Comparison of ENCODE assay signal across 28 cellular contexts in the genomic region with DNA sequence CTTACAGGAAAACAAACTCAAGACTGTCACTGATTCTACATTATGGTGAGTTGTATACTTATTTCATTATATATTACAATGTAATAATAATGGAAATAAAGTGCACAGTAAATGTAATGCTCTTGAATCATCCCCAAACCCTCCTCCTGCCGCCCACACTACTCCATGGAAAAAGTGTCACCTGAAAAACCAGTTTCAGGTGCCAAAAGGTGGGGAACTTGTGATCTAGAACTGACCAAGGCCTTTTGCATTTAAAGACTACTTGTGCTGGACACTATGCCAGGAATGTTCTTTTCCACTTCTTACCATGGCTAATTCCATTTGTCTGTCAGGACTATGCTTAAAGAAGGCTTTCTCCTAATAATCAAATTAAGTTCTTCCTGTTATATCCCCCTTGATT. TPM values are rescaled to one million over a fixed set of nuclear protein-coding genes. Genes with fewer than 3 reads are reported as not detected.
"Had no signal": no experiment of that assay in that cellular context is flagged by ENCODE, and none has a peak within 500 bp of the region (broad histone marks: within the 10 kb centered on the region; RNA-seq: fewer than 3 reads in every experiment).

No MANE protein-coding gene starts in this region.

- FAIRE-seq: colon had no signal

- H3K4me1 Mint-ChIP-seq: activated CD8-positive, alpha-beta memory T cell treated with anti-CD3 and anti-CD28 coated beads, Interleukin-2, amount 10 ng/mL, durations not matched to agents 7 days and 5 days; activated naive CD4-positive, alpha-beta T cell treated with anti-CD3 and anti-CD28 coated beads, Interleukin-2, amount 10 ng/mL, durations not matched to agents 7 days and 5 days; activated naive CD8-positive, alpha-beta T cell treated with anti-CD3 and anti-CD28 coated beads, Interleukin-2, amount 10 ng/mL, durations not matched to agents 7 days and 5 days had no signal

- ATAC-seq: activated CD8-positive, alpha-beta memory T cell treated with anti-CD3 and anti-CD28 coated beads, Interleukin-2, amount 10 ng/mL, durations not matched to agents 7 days and 5 days; activated CD8-positive, alpha-beta T cell treated with anti-CD3 and anti-CD28 coated beads, Interleukin-2, amount 10 ng/mL, durations not matched to agents 7 days and 5 days; activated naive CD4-positive, alpha-beta T cell treated with anti-CD3 and anti-CD28 coated beads, Interleukin-2, amount 50 U/mL, for 72 hours; effector memory CD8-positive, alpha-beta T cell; gastroesophageal sphincter had no signal

- H3K4me3 ChIP-seq: ascending aorta, esophagus muscularis mucosa, gastroesophageal sphincter had no signal

- H3K36me3 Mint-ChIP-seq: activated CD8-positive, alpha-beta memory T cell treated with anti-CD3 and anti-CD28 coated beads, Interleukin-2, amount 10 ng/mL, durations not matched to agents 7 days and 5 days; activated naive CD4-positive, alpha-beta T cell treated with anti-CD3 and anti-CD28 coated beads, Interleukin-2, amount 10 ng/mL, durations not matched to agents 7 days and 5 days; activated naive CD4-positive, alpha-beta T cell treated with anti-CD3 and anti-CD28 coated beads, Interleukin-2, amount 50 U/mL, for 72 hours; activated naive CD8-positive, alpha-beta T cell treated with anti-CD3 and anti-CD28 coated beads, Interleukin-2, amount 10 ng/mL, durations not matched to agents 7 days and 5 days had no signal

- H3K36me3 ChIP-seq: ascending aorta, esophagus muscularis mucosa, gastroesophageal sphincter had no signal

- DNase-seq: activated CD4-positive, alpha-beta T cell treated with anti-CD3 and anti-CD28 coated beads for 48 hours; activated CD4-positive, alpha-beta T cell treated with anti-CD3 and anti-CD28 coated beads, Interleukin-2, amount 50 U/mL, for 1 hour; activated CD4-positive, alpha-beta T cell treated with anti-CD3 and anti-CD28 coated beads, Interleukin-2, amount 50 U/mL, for 48 hours; activated CD8-positive, alpha-beta memory T cell treated with anti-CD3 and anti-CD28 coated beads, Interleukin-2, amount 10 ng/mL, durations not matched to agents 7 days and 5 days; activated CD8-positive, alpha-beta memory T cell treated with anti-CD3 and anti-CD28 coated beads, Interleukin-2, amount 50 U/mL, for 4 hours; activated CD8-positive, alpha-beta T cell treated with anti-CD3 and anti-CD28 coated beads, Interleukin-2, amount 10 ng/mL, durations not matched to agents 7 days and 5 days; activated gamma-delta T cell; activated naive CD4-positive, alpha-beta T cell; activated naive CD4-positive, alpha-beta T cell treated with anti-CD3 and anti-CD28 coated beads, Interleukin-2, amount 10 ng/mL, durations not matched to agents 7 days and 5 days; activated naive CD8-positive, alpha-beta T cell treated with anti-CD3 and anti-CD28 coated beads, Interleukin-2, amount 10 ng/mL, durations not matched to agents 7 days and 5 days; activated T-cell treated with anti-CD3 and anti-CD28 coated beads, Interleukin-2, amount 50 U/mL, for 1 hour; activated T-cell treated with anti-CD3 and anti-CD28 coated beads, Interleukin-2, amount 50 U/mL, for 48 hours; caudate nucleus; cortex of kidney; dermis blood vessel endothelial cell; effector CD4-positive, alpha-beta T cell; effector memory CD8-positive, alpha-beta T cell; erythroblast; foreskin melanocyte; head of caudate nucleus; T-helper 2 cell had no signal

- H3K27me3 Mint-ChIP-seq: activated CD8-positive, alpha-beta memory T cell treated with anti-CD3 and anti-CD28 coated beads, Interleukin-2, amount 10 ng/mL, durations not matched to agents 7 days and 5 days; activated naive CD4-positive, alpha-beta T cell treated with anti-CD3 and anti-CD28 coated beads, Interleukin-2, amount 10 ng/mL, durations not matched to agents 7 days and 5 days; activated naive CD8-positive, alpha-beta T cell treated with anti-CD3 and anti-CD28 coated beads, Interleukin-2, amount 10 ng/mL, durations not matched to agents 7 days and 5 days; effector memory CD8-positive, alpha-beta T cell had no signal

- H3K27ac ChIP-seq: ascending aorta, esophagus muscularis mucosa, gastroesophageal sphincter had no signal

- H3K9me3 ChIP-seq: ascending aorta, esophagus muscularis mucosa, gastroesophageal sphincter had no signal

- H3K27me3 ChIP-seq: ascending aorta, esophagus muscularis mucosa, gastroesophageal sphincter had no signal

- H3K4me3 Mint-ChIP-seq: activated CD8-positive, alpha-beta memory T cell treated with anti-CD3 and anti-CD28 coated beads, Interleukin-2, amount 10 ng/mL, durations not matched to agents 7 days and 5 days; activated CD8-positive, alpha-beta T cell treated with anti-CD3 and anti-CD28 coated beads, Interleukin-2, amount 10 ng/mL, durations not matched to agents 7 days and 5 days; activated naive CD4-positive, alpha-beta T cell treated with anti-CD3 and anti-CD28 coated beads, Interleukin-2, amount 10 ng/mL, durations not matched to agents 7 days and 5 days; activated naive CD8-positive, alpha-beta T cell treated with anti-CD3 and anti-CD28 coated beads, Interleukin-2, amount 10 ng/mL, durations not matched to agents 7 days and 5 days; effector memory CD8-positive, alpha-beta T cell had no signal

- H3K4me1 ChIP-seq: ascending aorta, esophagus muscularis mucosa, gastroesophageal sphincter had no signal

- H3K27ac Mint-ChIP-seq: activated CD8-positive, alpha-beta memory T cell treated with anti-CD3 and anti-CD28 coated beads, Interleukin-2, amount 10 ng/mL, durations not matched to agents 7 days and 5 days; activated CD8-positive, alpha-beta T cell treated with anti-CD3 and anti-CD28 coated beads, Interleukin-2, amount 10 ng/mL, durations not matched to agents 7 days and 5 days; activated naive CD4-positive, alpha-beta T cell treated with anti-CD3 and anti-CD28 coated beads, Interleukin-2, amount 10 ng/mL, durations not matched to agents 7 days and 5 days; activated naive CD4-positive, alpha-beta T cell treated with anti-CD3 and anti-CD28 coated beads, Interleukin-2, amount 50 U/mL, for 72 hours; activated naive CD8-positive, alpha-beta T cell treated with anti-CD3 and anti-CD28 coated beads, Interleukin-2, amount 10 ng/mL, durations not matched to agents 7 days and 5 days; effector memory CD8-positive, alpha-beta T cell had no signal

RNA-seq across cellular contexts. Expression of gene ROBO2, which starts 32.3 kb away (rescaled TPM):
- total RNA-seq: activated CD8-positive, alpha-beta memory T cell treated with anti-CD3 and anti-CD28 coated beads for 36 hours; activated CD8-positive, alpha-beta memory T cell treated with anti-CD3 and anti-CD28 coated beads, Interleukin-2, amount 10 ng/mL, durations not matched to agents 7 days and 5 days; activated CD8-positive, alpha-beta T cell treated with anti-CD3 and anti-CD28 coated beads, Interleukin-2, amount 10 ng/mL, durations not matched to agents 7 days and 5 days; activated naive CD4-positive, alpha-beta T cell treated with anti-CD3 and anti-CD28 coated beads, Interleukin-2, amount 50 U/mL, for 72 hours; activated naive CD8-positive, alpha-beta T cell treated with anti-CD3 and anti-CD28 coated beads, Interleukin-2, amount 10 ng/mL, durations not matched to agents 7 days and 5 days; dermis blood vessel endothelial cell; T-helper 1 cell treated with Interleukin-12 subunit alpha and Interleukin-12 subunit beta and Interleukin-4 antibody, amounts not matched to agents 30 ng/mL and 1 ng/mL, for 36 hours had no signal
